In the genomic region with DNA sequence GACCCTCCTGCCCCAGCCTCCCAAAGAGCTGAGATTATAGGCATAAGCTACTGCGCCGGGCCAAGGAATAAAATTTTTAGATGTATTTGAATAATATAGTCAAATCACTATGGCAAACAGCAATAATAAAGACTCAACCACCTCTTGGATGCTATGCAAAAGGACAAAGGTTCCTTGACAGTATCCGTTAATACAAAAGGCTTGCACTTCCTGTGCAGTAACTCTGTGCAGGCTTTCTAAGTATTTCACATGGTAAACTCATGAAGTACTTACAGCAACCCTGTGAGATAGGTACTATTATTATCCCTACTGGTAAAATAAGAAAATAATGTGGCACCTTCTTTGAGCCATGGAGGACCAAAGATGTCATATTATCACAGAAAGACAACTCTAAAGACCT, we compare ENCODE assay signal across 26 cellular contexts.
DNase-seq lines count a peak whose midpoint lies in the region; ATAC-seq, FAIRE-seq and TF ChIP-seq lines count a peak whose summit lies in the region.
"Had no signal": no experiment of that assay in that cellular context is flagged by ENCODE, and none has a peak within 500 bp of the region (broad histone marks: within the 10 kb centered on the region; RNA-seq: fewer than 3 reads in every experiment).

No MANE protein-coding gene starts in this region.

- H2AFZ ChIP-seq in endothelial cell of umbilical vein (ENCODE audit: low read depth, low read length): no peak overlapping the region

- H4K20me1 ChIP-seq in BLaER1 (no peaks in the 10 kb centered on the region), endothelial cell of umbilical vein (replicated peaks; ENCODE audit: control insufficient read depth, extremely low read depth, insufficient read depth, low read length) (no peaks in the 10 kb centered on the region)

- peak overlapping the region; percentile 50 for H3K27ac Mint-ChIP-seq in CD4-positive, alpha-beta T cell
- peak overlapping the region in 5 of 9 donors; percentile 10 to 67 (median 30) for H3K27ac Mint-ChIP-seq in naive thymus-derived CD4-positive, alpha-beta T cell
- H3K27ac Mint-ChIP-seq: HFFc6 had no signal

- no peak overlapping the region for H3K4me3 Mint-ChIP-seq in CD4-positive, alpha-beta T cell
- H3K4me3 Mint-ChIP-seq in naive thymus-derived CD4-positive, alpha-beta T cell: peak overlapping the region in 2 of 10 donors; percentile 7 to 24
- H3K4me3 Mint-ChIP-seq: CD4-positive, CD25-positive, alpha-beta regulatory T cell; CD8-positive, alpha-beta memory T cell; HFFc6 had no signal

- H3K36me3 ChIP-seq in BLaER1 (peaks cover 22% of the 10 kb centered on the region; the same call in 1 of the 2 replicates), endothelial cell of umbilical vein (ENCODE audit: control insufficient read depth in 2 of 2, extremely low read depth in 1 of 2, insufficient read depth in 2 of 2, low read length in 2 of 2) (no peaks in the 10 kb centered on the region)
- no peaks in the 10 kb centered on the region for H3K36me3 ChIP-seq in naive thymus-derived CD4-positive, alpha-beta T cell (ENCODE audit: control insufficient read depth in 2 of 3, insufficient read depth in 3 of 3, low read length in 3 of 3)
- H3K36me3 ChIP-seq: HAP-1 had no signal

- H3K27me3 Mint-ChIP-seq in CD4-positive, alpha-beta T cell: no peaks in the 10 kb centered on the region
- no peaks in the 10 kb centered on the region for H3K27me3 Mint-ChIP-seq in naive thymus-derived CD4-positive, alpha-beta T cell
- H3K27me3 Mint-ChIP-seq: CD4-positive, CD25-positive, alpha-beta regulatory T cell had no signal

- no peak for TF ChIP-seq POLR2A in endothelial cell of umbilical vein (IDR thresholded peaks at IDR 0.05; ENCODE audit: low read depth, low read length)

- no peak overlapping the region for H3K4me3 ChIP-seq in BLaER1
- no peak overlapping the region for H3K4me3 ChIP-seq in endothelial cell of umbilical vein (replicated peaks in 1 of 3; ENCODE audit: insufficient read depth in 1 of 3, low read depth in 1 of 3, low read length in 3 of 3)
- H3K4me3 ChIP-seq in naive thymus-derived CD4-positive, alpha-beta T cell (ENCODE audit: low read length): no peak overlapping the region
- H3K4me3 ChIP-seq: A549, HAP-1 had no signal

- H3K4me2 ChIP-seq in BLaER1: peak overlapping the region; percentile 31
- no peak overlapping the region for H3K4me2 ChIP-seq in endothelial cell of umbilical vein (ENCODE audit: insufficient read depth, low read length)
- H3K4me2 ChIP-seq: A549 had no signal

- H3K9me3 ChIP-seq in BLaER1 (no peaks in the 10 kb centered on the region), endothelial cell of umbilical vein (replicated peaks; ENCODE audit: control insufficient read depth, insufficient read depth, low read length) (no peaks in the 10 kb centered on the region)
- no peaks in the 10 kb centered on the region for H3K9me3 ChIP-seq in CD4-positive, alpha-beta T cell (ENCODE audit: control insufficient read depth, low read length)
- no peaks in the 10 kb centered on the region for H3K9me3 ChIP-seq in naive thymus-derived CD4-positive, alpha-beta T cell (ENCODE audit: control insufficient read depth in 2 of 3, low read length in 3 of 3)
- H3K9me3 ChIP-seq: A549, BE2C, HAP-1 had no signal

- ATAC-seq in CD4-positive, alpha-beta T cell (ENCODE audit: poor library complexity): no peak
- no peak for ATAC-seq in naive thymus-derived CD4-positive, alpha-beta T cell
- ATAC-seq in HG03280 (IDR thresholded peaks at IDR 0.05; ENCODE audit: unreplicated experiment): no peak
- ATAC-seq: A549 had no signal

- no peaks in the 10 kb centered on the region for H3K79me2 ChIP-seq in endothelial cell of umbilical vein (ENCODE audit: control insufficient read depth, insufficient read depth, low read length)

- no peak overlapping the region for H3K27ac ChIP-seq in BLaER1
- no peak overlapping the region for H3K27ac ChIP-seq in CD4-positive, alpha-beta T cell (ENCODE audit: low read depth, low read length)
- H3K27ac ChIP-seq in endothelial cell of umbilical vein (ENCODE audit: insufficient read depth, low read depth, low read length): no peak overlapping the region
- H3K27ac ChIP-seq in naive thymus-derived CD4-positive, alpha-beta T cell (ENCODE audit: low read depth, low read length): no peak overlapping the region
- H3K27ac ChIP-seq: A549, C4-2B had no signal

- CTCF ChIA-PET in CD4-positive, alpha-beta T cell (lab: Charles Lee): no interaction called here
- CTCF ChIA-PET in endothelial cell of umbilical vein (lab: Charles Lee): no interaction called here
- CTCF ChIA-PET in naive thymus-derived CD4-positive, alpha-beta T cell (lab: Charles Lee): interaction anchor here (0.6 to 2.2 kb wide), 3 partner anchors 22 to 1378 kb away, joined by 3 to 8 read pairs (median 3); no protein-coding TSS in a partner anchor

- peaks cover 79% of the 10 kb centered on the region for H3K4me1 Mint-ChIP-seq in CD4-positive, alpha-beta T cell (ENCODE audit: low read depth)
- H3K4me1 Mint-ChIP-seq in naive thymus-derived CD4-positive, alpha-beta T cell: peaks cover 25 to 86% (median 79%) of the 10 kb centered on the region in 7 donors

- no peak for FAIRE-seq in endothelial cell of umbilical vein (lab: Jason Lieb, UNC)
- FAIRE-seq: A549, D721Med, GM12891, GM18507, H54 had no signal

- H3K9me1 ChIP-seq in endothelial cell of umbilical vein (replicated peaks; ENCODE audit: control insufficient read depth, extremely low read depth, insufficient read depth, low read length): no peaks in the 10 kb centered on the region

- POLR2A ChIA-PET in CD4-positive, alpha-beta T cell (lab: Charles Lee): interaction anchor here (1.0 to 2.4 kb wide), 2 partner anchors 20 to 23 kb away, joined by 3 to 11 read pairs; no protein-coding TSS in a partner anchor
- POLR2A ChIA-PET in endothelial cell of umbilical vein (lab: Charles Lee): interaction anchor here (1.0 kb wide), 1 partner anchor 11 kb away, joined by 3 read pairs; no protein-coding TSS in a partner anchor
- POLR2A ChIA-PET in naive thymus-derived CD4-positive, alpha-beta T cell (lab: Charles Lee): interaction anchor here (1.1 to 3.1 kb wide), 4 partner anchors 17 to 61 kb away, joined by 3 to 24 read pairs (median 8); no protein-coding TSS in a partner anchor

- H3K4me1 ChIP-seq in BLaER1 (peaks cover 45% of the 10 kb centered on the region), endothelial cell of umbilical vein (ENCODE audit: control insufficient read depth, extremely low read depth, insufficient read depth, low read length) (peaks cover 2% of the 10 kb centered on the region)
- H3K4me1 ChIP-seq in naive thymus-derived CD4-positive, alpha-beta T cell (ENCODE audit: control insufficient read depth in 2 of 2, insufficient read depth in 2 of 2, low read length in 2 of 2): peaks cover 12 to 29% of the 10 kb centered on the region in 2 donors
- H3K4me1 ChIP-seq: A549, BE2C had no signal

- dilution Hi-C loops in endothelial cell of umbilical vein (cut with MboI; ENCODE audit: extremely low pct_ligation_motif_present, low sequenced_read_pairs): no loop called here

- no peaks in the 10 kb centered on the region for H3K9me3 Mint-ChIP-seq in CD4-positive, alpha-beta T cell
- peaks cover 0 to 4% (median 0%) of the 10 kb centered on the region in 11 donors for H3K9me3 Mint-ChIP-seq in naive thymus-derived CD4-positive, alpha-beta T cell
- H3K9me3 Mint-ChIP-seq: CD8-positive, alpha-beta memory T cell; HFFc6 had no signal

- BruUV-seq in endothelial cell of umbilical vein (replicated peaks; lab: Mats Ljungman, UMichigan): no TSS peak

- intact Hi-C loops in CD4-positive, alpha-beta T cell (cut with DNase I, micrococcal nuclease): loop anchor here in 1 of 2 experiments (10.0 kb wide), 1 partner anchor 233 kb away; a partner anchor contains a TSS
- intact Hi-C loops in endothelial cell of umbilical vein (cut with micrococcal nuclease): no loop called here
- intact Hi-C loops in naive thymus-derived CD4-positive, alpha-beta T cell (cut with micrococcal nuclease): loop anchor here in 1 of 2 donors (5.0 kb wide), 1 partner anchor 39 kb away; no protein-coding TSS in a partner anchor

- H3K36me3 Mint-ChIP-seq in CD4-positive, alpha-beta T cell (ENCODE audit: low read depth): peaks cover 26% of the 10 kb centered on the region
- peaks cover 4 to 26% (median 18%) of the 10 kb centered on the region in 5 donors for H3K36me3 Mint-ChIP-seq in naive thymus-derived CD4-positive, alpha-beta T cell

- H3K9ac ChIP-seq in BLaER1: no peak overlapping the region
- no peak overlapping the region for H3K9ac ChIP-seq in endothelial cell of umbilical vein (replicated peaks; ENCODE audit: extremely low read depth, insufficient read depth, low read length)

- DNase-seq in CD4-positive, alpha-beta T cell: no peak
- DNase-seq in endothelial cell of umbilical vein (ENCODE audit: low read depth, low spot score): peak; percentile 37
- no peak for DNase-seq in naive thymus-derived CD4-positive, alpha-beta T cell
- no peak for DNase-seq in SKM-1 (lab: John Stamatoyannopoulos, UW; ENCODE audit: unreplicated experiment)
- DNase-seq in mesenteric fat pad (ENCODE audit: low spot score): no peak
- DNase-seq: 8988T; ACHN; AML-193; BE2C; CD8-positive, alpha-beta memory T cell; DMS 273 treated with DMSO at 0.1 percent for 48 hours; DMS53; DMS79 treated with DMSO at 0.1 percent for 48 hours; GF-D8; GOT3; HFFc6 had no signal

- TF ChIP-seq CTCF in CD4-positive, alpha-beta T cell (IDR thresholded peaks at IDR 0.05): no peak
- no peak for TF ChIP-seq CTCF in endothelial cell of umbilical vein (IDR thresholded peaks at IDR 0.05; ENCODE audit: extremely low read depth in 1 of 2, insufficient read depth in 1 of 2, low read depth in 1 of 2, low read length in 2 of 2)

- H3K27me3 ChIP-seq in BLaER1 (no peaks in the 10 kb centered on the region), endothelial cell of umbilical vein (ENCODE audit: control insufficient read depth in 2 of 2, insufficient read depth in 2 of 2, low read length in 2 of 2) (no peaks in the 10 kb centered on the region)
- H3K27me3 ChIP-seq in CD4-positive, alpha-beta T cell (ENCODE audit: control insufficient read depth, insufficient read depth, low read length): no peaks in the 10 kb centered on the region
- no peaks in the 10 kb centered on the region for H3K27me3 ChIP-seq in naive thymus-derived CD4-positive, alpha-beta T cell (ENCODE audit: control insufficient read depth in 2 of 2, insufficient read depth in 2 of 2, low read length in 2 of 2)
- H3K27me3 ChIP-seq: BE2C had no signal

TF ChIP-seq in endothelial cell of umbilical vein, 7 proteins besides CTCF, POLR2A, EP300 and RAD21 (continues in another document):
- TF ChIP-seq GATA2 (IDR thresholded peaks at IDR 0.05; ENCODE audit: insufficient read depth, insufficient read length, low read depth, low read length) (no peak), MYC (IDR thresholded peaks at IDR 0.05; ENCODE audit: low read depth, low read length) (no peak), EZH2 (IDR thresholded peaks at IDR 0.05; ENCODE audit: borderline replicate concordance, low read depth, low read length, severe bottlenecking) (no peak), JUN (IDR thresholded peaks at IDR 0.05; ENCODE audit: borderline replicate concordance, insufficient read depth, insufficient read length, low read depth) (no peak), FOS (IDR thresholded peaks at IDR 0.05; ENCODE audit: borderline replicate concordance, insufficient read depth, low read length) (no peak), POLR2AphosphoS5 (IDR thresholded peaks at IDR 0.05; ENCODE audit: insufficient read depth, low read depth, low read length) (no peak)
